1 cellular context compared by ENCODE assay signal in genomic region chr3:42855547-42856380, GRCh38.
TF ChIP-seq lines count a peak whose summit lies in the region.

No MANE protein-coding gene starts in this region.

TF ChIP-seq in HepG2, 621 proteins besides CTCF, POLR2A, EP300 and RAD21 (continued from another document):
- TF ChIP-seq ZNF205 (CRISPR knock-in tag; IDR thresholded peaks at IDR 0.05) (peak; percentile 55; the same call in 1 of the 2 replicates), UBTF (CRISPR knock-in tag; IDR thresholded peaks at IDR 0.05) (peak; percentile 50; the same call in 1 of the 2 replicates), KDM5A (IDR thresholded peaks at IDR 0.05; ENCODE audit: borderline replicate concordance, low read length) (no peak), HMG20B (CRISPR knock-in tag; conservative IDR thresholded peaks at IDR 0.05) (peak; percentile 77; the same call in 1 of the 2 replicates), ZNF546 (CRISPR knock-in tag; conservative IDR thresholded peaks at IDR 0.05) (0 out of 2 replicates have a peak, but pooled peaks have one; percentile 44), XRCC5 (optimal IDR thresholded peaks at IDR 0.05; ENCODE audit: low read length) (no peak), ARID3A (IDR thresholded peaks at IDR 0.05; ENCODE audit: low read depth, low read length) (peak; percentile 98), RBAK (CRISPR knock-in tag; IDR thresholded peaks at IDR 0.05) (peak; percentile 69; the same call in 1 of the 2 replicates), ZBTB8A (CRISPR knock-in tag; IDR thresholded peaks at IDR 0.05; ENCODE audit: borderline replicate concordance, low read depth) (peak; percentile 36; the same call in 1 of the 2 replicates), KLF12 (CRISPR knock-in tag; IDR thresholded peaks at IDR 0.05; ENCODE audit: borderline replicate concordance) (0 out of 2 replicates have a peak, but pooled peaks have one; percentile 44), ZNF446 (CRISPR knock-in tag; IDR thresholded peaks at IDR 0.05) (no peak), NFYB (CRISPR knock-in tag; IDR thresholded peaks at IDR 0.05) (0 out of 2 replicates have a peak, but pooled peaks have one; percentile 6), MAF1 (CRISPR knock-in tag; IDR thresholded peaks at IDR 0.05; ENCODE audit: borderline replicate concordance) (no peak), ZNF687 (CRISPR knock-in tag; IDR thresholded peaks at IDR 0.05) (peak; percentile 75), BRCA1 (CRISPR knock-in tag; IDR thresholded peaks at IDR 0.05) (no peak), ZMYM2 (CRISPR knock-in tag; IDR thresholded peaks at IDR 0.05) (peak; percentile 67), FOXP1 (IDR thresholded peaks at IDR 0.05) (peak; percentile 85; the same call in 1 of the 2 replicates), FOXP1 (CRISPR knock-in tag; IDR thresholded peaks at IDR 0.05) (peak; percentile 86), NRL (CRISPR knock-in tag; IDR thresholded peaks at IDR 0.05; ENCODE audit: borderline replicate concordance) (no peak), STAT6 (CRISPR knock-in tag; IDR thresholded peaks at IDR 0.05; ENCODE audit: borderline replicate concordance) (peak; percentile 63; the same call in 1 of the 2 replicates), SRY (CRISPR knock-in tag; IDR thresholded peaks at IDR 0.05) (peak; percentile 50; the same call in 1 of the 2 replicates), ZNF782 (CRISPR knock-in tag; IDR thresholded peaks at IDR 0.05; ENCODE audit: borderline replicate concordance) (no peak), HOXA7 (CRISPR knock-in tag; IDR thresholded peaks at IDR 0.05) (no peak)
